Comparison of ENCODE assay signal across 29 cellular contexts in the genomic region with DNA sequence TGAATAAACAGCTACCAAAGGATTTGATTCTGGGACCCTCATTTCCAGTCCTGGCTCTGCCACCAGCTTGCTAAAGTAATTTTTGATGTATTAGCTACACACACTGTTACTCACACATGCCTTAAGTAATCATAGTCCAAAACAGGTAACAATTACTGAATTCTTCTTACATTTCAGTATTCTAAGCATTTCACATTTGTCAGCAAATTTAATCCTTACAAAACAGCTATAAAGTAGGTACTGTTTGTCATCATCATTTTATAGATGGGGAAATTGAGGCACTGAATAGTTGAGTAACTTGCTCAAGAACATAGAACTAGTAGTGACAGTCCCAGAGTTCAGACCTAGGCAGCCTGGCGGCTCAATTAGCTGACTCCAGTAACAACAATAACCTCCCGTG.
"Had no signal": no experiment of that assay in that cellular context is flagged by ENCODE, and none has a peak within 500 bp of the region (broad histone marks: within the 10 kb centered on the region; RNA-seq: fewer than 3 reads in every experiment).

No MANE protein-coding gene starts in this region.

- H3K4me1 ChIP-seq: colonic mucosa, esophagus muscularis mucosa, foreskin keratinocyte, gastrocnemius medialis, gastroesophageal sphincter, heart left ventricle had no signal

- H3K9me3 Mint-ChIP-seq: dendritic cell treated with granulocyte-macrophage colony-stimulating factor and Interleukin-4, amounts not matched to agents 40 ng/mL and 50 ng/mL, for 4 days; endodermal cell had no signal

- H3K36me3 ChIP-seq: colonic mucosa, esophagus muscularis mucosa, esophagus squamous epithelium, gastrocnemius medialis, gastroesophageal sphincter, heart left ventricle, heart right ventricle had no signal

- DNase-seq: colonic mucosa; cortex of kidney; dermis blood vessel endothelial cell; dorsolateral prefrontal cortex; effector CD4-positive, alpha-beta T cell; effector CD8-positive, alpha-beta T cell; effector memory CD4-positive, alpha-beta T cell; effector memory CD8-positive, alpha-beta T cell; endodermal cell; erythroblast; esophagus squamous epithelium; foreskin fibroblast; foreskin keratinocyte; foreskin melanocyte; gastrocnemius medialis; glutamatergic neuron; head of caudate nucleus; heart left ventricle; heart right ventricle had no signal

- H3K4me3 Mint-ChIP-seq: dendritic cell treated with granulocyte-macrophage colony-stimulating factor and Interleukin-4, amounts not matched to agents 40 ng/mL and 50 ng/mL, for 4 days; effector memory CD8-positive, alpha-beta T cell; endodermal cell had no signal

- H3K27ac Mint-ChIP-seq: dendritic cell treated with granulocyte-macrophage colony-stimulating factor and Interleukin-4, amounts not matched to agents 40 ng/mL and 50 ng/mL, for 4 days; effector memory CD8-positive, alpha-beta T cell; endodermal cell had no signal

- H3K27ac ChIP-seq: colonic mucosa, coronary artery, dorsolateral prefrontal cortex, epithelial cell of prostate, esophagus muscularis mucosa, esophagus squamous epithelium, foreskin keratinocyte, gastrocnemius medialis, gastroesophageal sphincter, heart left ventricle, heart right ventricle had no signal

- H3K4me3 ChIP-seq: colonic mucosa, coronary artery, dorsolateral prefrontal cortex, esophagus muscularis mucosa, esophagus squamous epithelium, gastrocnemius medialis, gastroesophageal sphincter, heart left ventricle, heart right ventricle had no signal

- H3K4me1 Mint-ChIP-seq: endodermal cell had no signal

- H3K27me3 ChIP-seq: colonic mucosa, esophagus muscularis mucosa, foreskin keratinocyte, gastrocnemius medialis, gastroesophageal sphincter, heart left ventricle had no signal

- ATAC-seq: effector memory CD8-positive, alpha-beta T cell; esophagus mucosa; foreskin keratinocyte; gastrocnemius medialis; gastroesophageal sphincter; heart left ventricle had no signal

- H3K9me3 ChIP-seq: colonic mucosa, gastrocnemius medialis had no signal

- FAIRE-seq: colon, endometrium, endothelial cell of umbilical vein, frontal cortex had no signal
